ENCODE assay signal across 20 cellular contexts in genomic region chr1:235844776-235845175, GRCh38. TPM values are rescaled to one million over a fixed set of nuclear protein-coding genes. Genes with fewer than 3 reads are reported as not detected.
DNase-seq lines count a peak whose midpoint lies in the region; ATAC-seq and TF ChIP-seq lines count a peak whose summit lies in the region.
"Had no signal": no experiment of that assay in that cellular context is flagged by ENCODE, and none has a peak within 500 bp of the region (broad histone marks: within the 10 kb centered on the region; RNA-seq: fewer than 3 reads in every experiment).

No MANE protein-coding gene starts in this region.

- H3K36me3 Mint-ChIP-seq in stimulated activated naive CD8-positive, alpha-beta T cell treated with anti-CD3 and anti-CD28 coated beads, Interleukin-15, Interleukin-2, amounts not matched to agents 100 ng/mL and 50 ng/mL, for 24 hours (ENCODE audit: low read depth) = peaks cover 33% of the 10 kb centered on the region
- H3K36me3 Mint-ChIP-seq in activated B cell treated with CpG ODN at 0.5 μM for 24 hours (ENCODE audit: low read depth) = peaks cover 29% of the 10 kb centered on the region

- H3K27ac Mint-ChIP-seq in stimulated activated naive CD8-positive, alpha-beta T cell treated with anti-CD3 and anti-CD28 coated beads, Interleukin-15, Interleukin-2, amounts not matched to agents 100 ng/mL and 50 ng/mL, for 24 hours = peak overlapping the region; percentile 9
- peak overlapping the region; percentile 68 for H3K27ac Mint-ChIP-seq in activated B cell treated with CpG ODN at 0.5 μM for 24 hours
- H3K27ac Mint-ChIP-seq: CD4-positive, CD25-positive, alpha-beta regulatory T cell had no signal

- ATAC-seq in stimulated activated naive CD8-positive, alpha-beta T cell treated with anti-CD3 and anti-CD28 coated beads, Interleukin-15, Interleukin-2, amounts not matched to agents 100 U/mL and 50 U/mL, for 24 hours = no peak
- ATAC-seq in activated B cell treated with CpG ODN at 0.5 μM for 24 hours (ENCODE audit: low read depth) (no peak), left lobe of liver (peak; percentile 88)

- peaks cover 88% of the 10 kb centered on the region for H3K4me1 Mint-ChIP-seq in stimulated activated naive CD8-positive, alpha-beta T cell treated with anti-CD3 and anti-CD28 coated beads, Interleukin-15, Interleukin-2, amounts not matched to agents 100 ng/mL and 50 ng/mL, for 24 hours (ENCODE audit: low read depth)
- peaks cover 98% of the 10 kb centered on the region for H3K4me1 Mint-ChIP-seq in activated B cell treated with CpG ODN at 0.5 μM for 24 hours

- no peak overlapping the region for H3K4me3 Mint-ChIP-seq in stimulated activated naive CD8-positive, alpha-beta T cell treated with anti-CD3 and anti-CD28 coated beads, Interleukin-15, Interleukin-2, amounts not matched to agents 100 ng/mL and 50 ng/mL, for 24 hours
- no peak overlapping the region for H3K4me3 Mint-ChIP-seq in activated B cell treated with CpG ODN at 0.5 μM for 24 hours
- H3K4me3 Mint-ChIP-seq: CD4-positive, CD25-positive, alpha-beta regulatory T cell had no signal

- no peaks in the 10 kb centered on the region for H3K9me3 Mint-ChIP-seq in stimulated activated naive CD8-positive, alpha-beta T cell treated with anti-CD3 and anti-CD28 coated beads, Interleukin-15, Interleukin-2, amounts not matched to agents 100 ng/mL and 50 ng/mL, for 24 hours
- H3K9me3 Mint-ChIP-seq in activated B cell treated with CpG ODN at 0.5 μM for 24 hours = peaks cover 11% of the 10 kb centered on the region

- H3K27me3 Mint-ChIP-seq in stimulated activated naive CD8-positive, alpha-beta T cell treated with anti-CD3 and anti-CD28 coated beads, Interleukin-15, Interleukin-2, amounts not matched to agents 100 ng/mL and 50 ng/mL, for 24 hours = no peaks in the 10 kb centered on the region
- no peaks in the 10 kb centered on the region for H3K27me3 Mint-ChIP-seq in activated B cell treated with CpG ODN at 0.5 μM for 24 hours
- H3K27me3 Mint-ChIP-seq: CD4-positive, CD25-positive, alpha-beta regulatory T cell had no signal

- TF ChIP-seq CTCF in activated B cell treated with CpG ODN at 0.5 μM for 24 hours (IDR thresholded peaks at IDR 0.05) = no peak

- DNase-seq in stimulated activated naive CD8-positive, alpha-beta T cell treated with anti-CD3 and anti-CD28 coated beads, Interleukin-15, Interleukin-2, amounts not matched to agents 100 U/mL and 50 U/mL, for 24 hours = no peak
- DNase-seq in activated B cell treated with CpG ODN at 0.5 μM for 24 hours (no peak), left lobe of liver (ENCODE audit: low spot score) (no peak), hepatic stellate cell (ENCODE audit: low spot score) (no peak), MV-4-11 (lab: John Stamatoyannopoulos, UW) (no peak), midbrain (lab: John Stamatoyannopoulos, UW) (no peak)
- DNase-seq in stimulated activated naive CD4-positive, alpha-beta T cell (lab: John Stamatoyannopoulos, UW) = no peak
- DNase-seq: AML-193; CD4-positive, CD25-positive, alpha-beta regulatory T cell; EL; IMR-90; NCI-H1105 treated with DMSO at 0.1 percent for 48 hours; NCI-H1694 treated with DMSO at 0.1 percent for 48 hours; NCI-H2081 treated with DMSO at 0.1 percent for 48 hours; NCI-H2171 treated with DMSO at 0.1 percent for 48 hours; NCI-H524 treated with DMSO at 0.1 percent for 48 hours; NCI-H82; OCI-M1; Right ventricle myocardium superior had no signal

- intact Hi-C loops in activated B cell treated with CpG ODN at 0.5 μM for 24 hours (cut with micrococcal nuclease) = loop anchor here (5.0 kb wide), 2 partner anchors 77 to 342 kb away; partner anchors contain the start of gene B3GALNT2

- POLR2A ChIA-PET in activated B cell treated with CpG ODN at 0.5 μM for 24 hours (lab: Charles Lee) = interaction anchor here (0.6 to 1.9 kb wide), 2 partner anchors 22 to 740 kb away, joined by 6 read pairs; partner anchors contain the start of gene LYST

- CTCF ChIA-PET in activated B cell treated with CpG ODN at 0.5 μM for 24 hours (lab: Charles Lee) = interaction anchor here (0.7 to 4.5 kb wide), 5 partner anchors 9 to 127 kb away, joined by 3 to 27 read pairs (median 5); no protein-coding TSS in a partner anchor

RNA-seq across cellular contexts. Expression of gene LYST, which starts 21.9 kb away (rescaled TPM):
- 76.0 and 90.2 TPM in 2 replicates for total RNA-seq in activated B cell treated with CpG ODN at 0.5 μM for 24 hours
- 12.2 TPM for total RNA-seq in left lobe of liver
